In genomic region chr2:133839677-133840076, GRCh38 we compare ENCODE assay signal across 36 cellular contexts.
"Had no signal": no experiment of that assay in that cellular context is flagged by ENCODE, and none has a peak within 500 bp of the region (broad histone marks: within the 10 kb centered on the region; RNA-seq: fewer than 3 reads in every experiment).

No MANE protein-coding gene starts in this region.

- H3K9me3 Mint-ChIP-seq: activated B cell treated with CpG ODN at 0.5 μM for 24 hours; activated CD4-positive, alpha-beta memory T cell treated with anti-CD3 and anti-CD28 coated beads for 36 hours; activated CD4-positive, alpha-beta T cell treated with anti-CD3 and anti-CD28 coated beads, Interleukin-2, amount 10 ng/mL, durations not matched to agents 24 days and 14 days; activated CD8-positive, alpha-beta T cell treated with anti-CD3 and anti-CD28 coated beads for 36 hours; activated naive CD4-positive, alpha-beta T cell treated with anti-CD3 and anti-CD28 coated beads for 36 hours; activated naive CD4-positive, alpha-beta T cell treated with anti-CD3 and anti-CD28 coated beads, Interleukin-2, amount 50 U/mL, for 72 hours; activated naive CD8-positive, alpha-beta T cell treated with anti-CD3 and anti-CD28 coated beads for 36 hours; activated T-cell treated with anti-CD3 and anti-CD28 coated beads, Interleukin-2, amount 50 U/mL, for 4 hours; activated T-cell treated with anti-CD3 and anti-CD28 coated beads, Interleukin-2, amount 50 U/mL, for 72 hours; activated T-helper 1 cell treated with anti-CD3 and anti-CD28 coated beads, Interleukin-12 subunit alpha, Interleukin-12 subunit beta, Interleukin-2, Interleukin-4 antibody, amounts not matched to agents 30 ng/mL and 10 ng/mL and 1 ng/mL, durations not matched to agents 14 hours and 24 hours and 36 hours; activated T-helper 17 cell treated with anti-CD3 and anti-CD28 coated beads, Interleukin-2, amount 50 U/mL, for 72 hours; T-helper 2 cell treated with Interferon-gamma antibody and Interleukin-4, amounts not matched to agents 5 μg/mL and 100 μg/mL, for 36 hours had no signal

- H3K4me1 Mint-ChIP-seq: activated CD4-positive, alpha-beta T cell treated with anti-CD3 and anti-CD28 coated beads, Interleukin-2, amount 10 ng/mL, durations not matched to agents 24 days and 14 days; activated T-helper 17 cell treated with anti-CD3 and anti-CD28 coated beads, Interleukin-2, amount 50 U/mL, for 72 hours had no signal

- H3K9me3 ChIP-seq: adrenal gland, body of pancreas, breast epithelium had no signal

- H3K36me3 ChIP-seq: adrenal gland, brain microvascular endothelial cell, breast epithelium had no signal

- H3K36me3 Mint-ChIP-seq: activated CD4-positive, alpha-beta memory T cell treated with anti-CD3 and anti-CD28 coated beads for 36 hours; activated naive CD4-positive, alpha-beta T cell treated with anti-CD3 and anti-CD28 coated beads, Interleukin-2, amount 50 U/mL, for 72 hours; activated naive CD8-positive, alpha-beta T cell treated with anti-CD3 and anti-CD28 coated beads for 36 hours had no signal

- H3K27me3 ChIP-seq: adrenal gland, body of pancreas, brain microvascular endothelial cell, breast epithelium had no signal

- H3K4me3 ChIP-seq: adrenal gland, body of pancreas, breast epithelium had no signal

- H3K4me1 ChIP-seq: adrenal gland, body of pancreas, breast epithelium had no signal

- H3K27ac Mint-ChIP-seq: activated B cell treated with CpG ODN at 0.5 μM for 24 hours; activated CD4-positive, alpha-beta memory T cell treated with anti-CD3 and anti-CD28 coated beads for 36 hours; activated CD4-positive, alpha-beta T cell treated with anti-CD3 and anti-CD28 coated beads, Interleukin-2, amount 10 ng/mL, durations not matched to agents 24 days and 14 days; activated CD8-positive, alpha-beta T cell treated with anti-CD3 and anti-CD28 coated beads for 36 hours; activated naive CD4-positive, alpha-beta T cell treated with anti-CD3 and anti-CD28 coated beads for 36 hours; activated naive CD4-positive, alpha-beta T cell treated with anti-CD3 and anti-CD28 coated beads, Interleukin-2, amount 50 U/mL, for 72 hours; activated naive CD8-positive, alpha-beta T cell treated with anti-CD3 and anti-CD28 coated beads for 36 hours; activated T-cell treated with anti-CD3 and anti-CD28 coated beads, Interleukin-2, amount 50 U/mL, for 72 hours; activated T-helper 1 cell treated with anti-CD3 and anti-CD28 coated beads, Interleukin-12 subunit alpha, Interleukin-12 subunit beta, Interleukin-2, Interleukin-4 antibody, amounts not matched to agents 30 ng/mL and 10 ng/mL and 1 ng/mL, durations not matched to agents 14 hours and 24 hours and 36 hours; activated T-helper 17 cell treated with anti-CD3 and anti-CD28 coated beads, Interleukin-2, amount 50 U/mL, for 72 hours; T-helper 2 cell treated with Interferon-gamma antibody and Interleukin-4, amounts not matched to agents 5 μg/mL and 100 μg/mL, for 36 hours had no signal

- ATAC-seq: activated CD8-positive, alpha-beta T cell treated with anti-CD3 and anti-CD28 coated beads for 36 hours; activated naive CD4-positive, alpha-beta T cell treated with anti-CD3 and anti-CD28 coated beads, Interleukin-2, amount 50 U/mL, for 72 hours; activated T-cell treated with anti-CD3 and anti-CD28 coated beads, Interleukin-2, amount 50 U/mL, for 4 hours; activated T-cell treated with anti-CD3 and anti-CD28 coated beads, Interleukin-2, amount 50 U/mL, for 72 hours; activated T-helper 17 cell treated with anti-CD3 and anti-CD28 coated beads, Interleukin-2, amount 50 U/mL, for 72 hours; body of pancreas had no signal

- H3K27me3 Mint-ChIP-seq: activated CD4-positive, alpha-beta memory T cell treated with anti-CD3 and anti-CD28 coated beads for 36 hours; activated CD4-positive, alpha-beta T cell treated with anti-CD3 and anti-CD28 coated beads, Interleukin-2, amount 10 ng/mL, durations not matched to agents 24 days and 14 days; activated CD8-positive, alpha-beta T cell treated with anti-CD3 and anti-CD28 coated beads for 36 hours; activated naive CD8-positive, alpha-beta T cell treated with anti-CD3 and anti-CD28 coated beads for 36 hours; activated T-helper 17 cell treated with anti-CD3 and anti-CD28 coated beads, Interleukin-2, amount 50 U/mL, for 72 hours had no signal

- H3K4me3 Mint-ChIP-seq: activated B cell treated with CpG ODN at 0.5 μM for 24 hours; activated CD4-positive, alpha-beta memory T cell treated with anti-CD3 and anti-CD28 coated beads for 36 hours; activated CD4-positive, alpha-beta T cell treated with anti-CD3 and anti-CD28 coated beads, Interleukin-2, amount 10 ng/mL, durations not matched to agents 24 days and 14 days; activated CD8-positive, alpha-beta T cell treated with anti-CD3 and anti-CD28 coated beads for 36 hours; activated naive CD4-positive, alpha-beta T cell treated with anti-CD3 and anti-CD28 coated beads for 36 hours; activated naive CD8-positive, alpha-beta T cell treated with anti-CD3 and anti-CD28 coated beads for 36 hours; activated T-cell treated with anti-CD3 and anti-CD28 coated beads, Interleukin-2, amount 50 U/mL, for 4 hours; activated T-cell treated with anti-CD3 and anti-CD28 coated beads, Interleukin-2, amount 50 U/mL, for 72 hours; activated T-helper 1 cell treated with anti-CD3 and anti-CD28 coated beads, Interleukin-12 subunit alpha, Interleukin-12 subunit beta, Interleukin-2, Interleukin-4 antibody, amounts not matched to agents 30 ng/mL and 10 ng/mL and 1 ng/mL, durations not matched to agents 14 hours and 24 hours and 36 hours; activated T-helper 17 cell treated with anti-CD3 and anti-CD28 coated beads, Interleukin-2, amount 50 U/mL, for 72 hours; T-helper 2 cell treated with Interferon-gamma antibody and Interleukin-4, amounts not matched to agents 5 μg/mL and 100 μg/mL, for 36 hours had no signal

- DNase-seq: activated B cell treated with CpG ODN at 0.5 μM for 24 hours; activated CD4-positive, alpha-beta memory T cell treated with anti-CD3 and anti-CD28 coated beads for 36 hours; activated CD4-positive, alpha-beta T cell treated with anti-CD3 and anti-CD28 coated beads for 4 hours; activated CD4-positive, alpha-beta T cell treated with anti-CD3 and anti-CD28 coated beads, Interleukin-2, amount 10 ng/mL, durations not matched to agents 24 days and 14 days; activated CD4-positive, alpha-beta T cell treated with anti-CD3 and anti-CD28 coated beads, Interleukin-2, amount 50 U/mL, for 1 hour; activated CD4-positive, alpha-beta T cell treated with anti-CD3 and anti-CD28 coated beads, Interleukin-2, amount 50 U/mL, for 4 hours; activated CD4-positive, CD25-positive, alpha-beta regulatory T cell treated with anti-CD3 and anti-CD28 coated beads, Interleukin-2, amount 50 U/mL, for 72 hours; activated CD8-positive, alpha-beta memory T cell treated with anti-CD3 and anti-CD28 coated beads, Interleukin-2, amount 50 U/mL, for 4 hours; activated CD8-positive, alpha-beta T cell treated with anti-CD3 and anti-CD28 coated beads for 36 hours; activated effector memory CD4-positive, alpha-beta T cell treated with anti-CD3 and anti-CD28 coated beads, Interleukin-2, amount 50 U/mL, for 16 hours; activated gamma-delta T cell treated with Interleukin-2 at 50 U/mL for 16 hours; activated naive CD4-positive, alpha-beta T cell; activated naive CD4-positive, alpha-beta T cell treated with anti-CD3 and anti-CD28 coated beads for 36 hours; activated naive CD4-positive, alpha-beta T cell treated with anti-CD3 and anti-CD28 coated beads, Interleukin-2, amount 50 U/mL, for 16 hours; activated naive CD8-positive, alpha-beta T cell treated with anti-CD3 and anti-CD28 coated beads for 36 hours; activated T-cell treated with anti-CD3 and anti-CD28 coated beads for 4 hours; activated T-cell treated with anti-CD3 and anti-CD28 coated beads, Interleukin-2, amount 50 U/mL, for 1 hour; activated T-cell treated with anti-CD3 and anti-CD28 coated beads, Interleukin-2, amount 50 U/mL, for 4 hours; activated T-cell treated with anti-CD3 and anti-CD28 coated beads, Interleukin-2, amount 50 U/mL, for 72 hours; adrenal gland; amniotic stem cell; aorta; body of pancreas; brain microvascular endothelial cell; central memory CD4-positive, alpha-beta T cell; T-helper 2 cell; T-helper 9 cell had no signal

- FAIRE-seq: astrocyte, colon, TTC549 had no signal

- H3K27ac ChIP-seq: adrenal gland, body of pancreas, brain microvascular endothelial cell, breast epithelium, VCaP had no signal
